22 cellular contexts compared by ENCODE assay signal in genomic region chr19:40726279-40726678, GRCh38. TPM values are rescaled to one million over a fixed set of nuclear protein-coding genes. Genes with fewer than 3 reads are reported as not detected.
"Had no signal": no experiment of that assay in that cellular context is flagged by ENCODE, and none has a peak within 500 bp of the region (broad histone marks: within the 10 kb centered on the region; RNA-seq: fewer than 3 reads in every experiment).

No MANE protein-coding gene starts in this region.

- ATAC-seq: activated T-cell treated with anti-CD3 and anti-CD28 coated beads, Interleukin-2, amount 50 U/mL, for 72 hours; left lobe of liver; lower lobe of right lung; stimulated activated naive B cell treated with anti-CD40 and anti-IgM and Interleukin-4, amounts not matched to agents 10 μg/mL and 1 μg/mL and 100 μg/mL, for 72 hours had no signal

- H3K9me3 Mint-ChIP-seq: activated CD4-positive, alpha-beta memory T cell treated with anti-CD3 and anti-CD28 coated beads for 36 hours; activated naive CD4-positive, alpha-beta T cell treated with anti-CD3 and anti-CD28 coated beads for 36 hours; naive B cell; stimulated activated naive B cell treated with anti-CD40 and anti-IgM and Interleukin-4, amounts not matched to agents 10 μg/mL and 1 μg/mL and 100 μg/mL, for 72 hours had no signal

- H3K36me3 ChIP-seq: uterus had no signal

- H3K9me3 ChIP-seq: lower lobe of right lung, uterus had no signal

- H3K27ac Mint-ChIP-seq: activated CD4-positive, alpha-beta memory T cell treated with anti-CD3 and anti-CD28 coated beads for 36 hours; activated T-cell treated with anti-CD3 and anti-CD28 coated beads, Interleukin-2, amount 50 U/mL, for 72 hours; stimulated activated naive B cell treated with anti-CD40 and anti-IgM and Interleukin-4, amounts not matched to agents 10 μg/mL and 1 μg/mL and 100 μg/mL, for 72 hours had no signal

- H3K27me3 Mint-ChIP-seq: activated CD4-positive, alpha-beta memory T cell treated with anti-CD3 and anti-CD28 coated beads for 36 hours; brain; naive B cell; stimulated activated naive B cell treated with anti-CD40 and anti-IgM and Interleukin-4, amounts not matched to agents 10 μg/mL and 1 μg/mL and 100 μg/mL, for 72 hours had no signal

- H3K27ac ChIP-seq: epithelial cell of prostate, lower lobe of right lung, uterus had no signal

- H3K4me3 ChIP-seq: lower lobe of right lung, uterus had no signal

- H3K4me3 Mint-ChIP-seq: activated CD4-positive, alpha-beta memory T cell treated with anti-CD3 and anti-CD28 coated beads for 36 hours; activated naive CD4-positive, alpha-beta T cell treated with anti-CD3 and anti-CD28 coated beads for 36 hours; brain; stimulated activated naive B cell treated with anti-CD40 and anti-IgM and Interleukin-4, amounts not matched to agents 10 μg/mL and 1 μg/mL and 100 μg/mL, for 72 hours had no signal

- DNase-seq: activated CD4-positive, alpha-beta memory T cell treated with anti-CD3 and anti-CD28 coated beads for 36 hours; activated CD4-positive, alpha-beta T cell treated with anti-CD3 and anti-CD28 coated beads for 48 hours; activated CD4-positive, CD25-positive, alpha-beta regulatory T cell; activated effector memory CD4-positive, alpha-beta T cell treated with Interleukin-2 at 50 U/mL for 16 hours; activated naive CD4-positive, alpha-beta T cell treated with anti-CD3 and anti-CD28 coated beads for 36 hours; activated T-cell treated with anti-CD3 and anti-CD28 coated beads, Interleukin-2, amount 50 U/mL, for 72 hours; anterior cingulate cortex; foreskin fibroblast; kidney; lower lobe of right lung; naive B cell; occipital lobe; stimulated activated CD4-positive, alpha-beta T cell treated with anti-CD3 and anti-CD28 coated beads, Interleukin-2, amount 100 ng/mL, for 48 hours; stimulated activated CD8-positive, alpha-beta memory T cell treated with anti-CD3 and anti-CD28 coated beads, Interleukin-4, amount 100 ng/mL, for 48 hours; stimulated activated naive B cell treated with anti-CD40 and anti-IgM and Interleukin-4, amounts not matched to agents 10 μg/mL and 1 μg/mL and 100 μg/mL, for 72 hours; T1000; trophoblast cell; uterus had no signal

RNA-seq across cellular contexts. Expression of gene ACTMAP, which starts 24.0 kb away (rescaled TPM):
- polyA plus RNA-seq: neural cell had no signal
